In the genomic region with DNA sequence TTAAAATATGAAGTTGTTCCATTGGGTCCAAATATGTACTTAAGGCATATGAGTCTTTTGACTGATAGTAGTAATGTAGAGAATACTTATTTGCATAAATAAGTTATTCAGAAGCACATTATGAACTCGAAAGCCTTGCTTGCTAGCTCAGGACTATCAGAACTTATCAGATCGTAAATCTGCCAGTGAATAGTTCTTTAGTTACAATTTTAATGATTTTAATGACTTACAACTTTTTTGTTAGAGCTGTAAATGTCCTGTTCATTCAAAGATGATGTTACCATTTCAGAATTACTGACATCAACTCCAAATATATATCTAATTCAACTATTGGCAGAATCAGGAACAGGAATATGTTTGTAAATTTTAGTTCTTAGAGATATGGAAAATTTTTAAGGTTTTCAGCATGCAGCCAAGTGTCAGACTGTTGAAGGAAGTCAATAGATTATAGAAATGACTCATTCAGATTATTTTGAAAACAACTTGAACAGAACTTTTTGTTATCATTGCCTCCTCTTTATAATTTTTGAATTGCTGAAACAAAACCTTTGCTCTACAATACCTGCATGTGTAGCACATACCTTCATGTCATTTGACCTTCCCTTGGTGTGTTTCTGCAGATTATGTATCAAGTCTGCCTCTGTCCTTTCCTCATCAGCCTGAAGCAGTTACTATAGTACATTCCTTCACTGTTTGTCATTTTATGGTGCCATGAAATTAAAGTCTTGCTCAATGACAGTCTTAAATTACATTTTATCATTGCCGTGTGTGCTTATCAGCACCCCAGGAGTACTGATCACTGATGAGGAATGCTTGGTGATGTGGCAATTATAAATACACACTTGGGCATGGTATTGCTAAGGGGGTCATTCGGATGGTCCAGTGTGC, we compare ENCODE assay signal across 12 cellular contexts. TPM values are rescaled to one million over a fixed set of nuclear protein-coding genes. Genes with fewer than 3 reads are reported as not detected.
DNase-seq lines count a peak whose midpoint lies in the region; ATAC-seq, FAIRE-seq and TF ChIP-seq lines count a peak whose summit lies in the region.
"Had no signal": no experiment of that assay in that cellular context is flagged by ENCODE, and none has a peak within 500 bp of the region (broad histone marks: within the 10 kb centered on the region; RNA-seq: fewer than 3 reads in every experiment).

No MANE protein-coding gene starts in this region.

- no peak for TF ChIP-seq POLR2A in GM12878 (IDR thresholded peaks at IDR 0.05; ENCODE audit: low read depth, low read length)

- SMC1A ChIA-PET in GM12878 (lab: Charles Lee; ENCODE audit: uncharacterized antibody, unreplicated experiment) = no interaction called here

- H4K20me1 ChIP-seq in GM12878 (ENCODE audit: control insufficient read depth, insufficient read depth) = no peaks in the 10 kb centered on the region

- H3K27ac ChIP-seq in GM12878 (ENCODE audit: control insufficient read depth, insufficient read depth) = no peak overlapping the region

- H3K27me3 ChIP-seq in GM12878 (replicated peaks in 1 of 2; ENCODE audit: control insufficient read depth in 2 of 2, insufficient read depth in 2 of 2, low read length in 1 of 2) = no peaks in the 10 kb centered on the region

- POLR2A ChIA-PET in GM12878 (lab: Charles Lee) = interaction anchor here (0.6 kb wide), 1 partner anchor 85 kb away, joined by 8 read pairs; no protein-coding TSS in a partner anchor

- no TSS peak for BruUV-seq in GM12878 (replicated peaks; lab: Mats Ljungman, UMichigan)

- TF ChIP-seq CTCF in AG10803 (conservative IDR thresholded peaks at IDR 0.05; ENCODE audit: low read length) = no peak
- no peak for TF ChIP-seq CTCF in GM12878 (IDR thresholded peaks at IDR 0.05 in 2 of 3, conservative IDR thresholded peaks at IDR 0.05 in 1 of 3; ENCODE audit: control insufficient read depth in 2 of 3, extremely low read depth in 1 of 3, insufficient read depth in 1 of 3, low read depth in 3 of 3, low read length in 3 of 3)

- H3K9ac ChIP-seq in GM12878 (ENCODE audit: control insufficient read depth, insufficient read depth, low read length) = no peak overlapping the region

- CTCF ChIA-PET in GM12878 (lab: Yijun Ruan, JAX) = no interaction called here

- H3K4me2 ChIP-seq in GM12878 (ENCODE audit: control insufficient read depth, insufficient read depth) = no peak overlapping the region

- WGBS in GM12878 (ENCODE audit: insufficient coverage, insufficient replicate concordance, low lambda C conversion rate, missing lambda C conversion rate) = 50% methylated on average over 4 of the region's 4 CpGs

- RAD21 ChIA-PET in GM12878 (lab: Charles Lee; ENCODE audit: unreplicated experiment) = no interaction called here

- H3K36me3 ChIP-seq in GM12878 (ENCODE audit: control insufficient read depth in 2 of 2, insufficient read depth in 2 of 2, low read length in 1 of 2) = peaks cover 1 to 6% of the 10 kb centered on the region in 2 experiments; a peak in 2 of 4 replicates

- H2AFZ ChIP-seq in GM12878 (ENCODE audit: control insufficient read depth, low read depth, low read length) = no peak overlapping the region

- DNase-seq in AG10803 (ENCODE audit: low read depth) (peak; percentile 79), HPDE6-E6E7 (ENCODE audit: extremely low spot score) (peak; percentile 47), GM12878 (ENCODE audit: low read depth, low spot score) (no peak), left colon (no peak), SHP77 treated with DMSO at 0.1 percent for 48 hours (lab: John Stamatoyannopoulos, UW) (no peak), SHP77 (lab: John Stamatoyannopoulos, UW) (no peak), NCI-H524 treated with DMSO at 0.1 percent for 48 hours (lab: John Stamatoyannopoulos, UW) (no peak)
- DNase-seq: activated CD4-positive, alpha-beta T cell treated with anti-CD3 and anti-CD28 coated beads, Interleukin-2, amount 10 ng/mL, durations not matched to agents 7 days and 5 days; central memory CD4-positive, alpha-beta T cell; DMS79; KG1 had no signal

- in situ Hi-C loops in GM12878 (cut with MboI) = no loop called here

- FAIRE-seq in GM12878 (lab: Jason Lieb, UNC) = peak; percentile 7

- H3K4me1 ChIP-seq in GM12878 (ENCODE audit: control insufficient read depth, insufficient read depth, low read length) = no peaks in the 10 kb centered on the region

- no peaks in the 10 kb centered on the region; the same call in 1 of the 2 replicates for H3K79me2 ChIP-seq in GM12878 (ENCODE audit: control insufficient read depth, insufficient read depth, low read length)

- ATAC-seq in GM12878 = no peak
- peak; percentile 97 for ATAC-seq in left colon
- ATAC-seq in HG03442 (IDR thresholded peaks at IDR 0.05; ENCODE audit: unreplicated experiment) = no peak

- intact Hi-C loops in GM12878 (cut with micrococcal nuclease; ENCODE audit: unreplicated experiment) = no loop called here
- intact Hi-C loops in left colon (cut with DNase I, micrococcal nuclease) = no loop called here

- H3K4me3 ChIP-seq in AG10803 (ENCODE audit: low read length) (no peak overlapping the region), GM12878 (no peak overlapping the region)

- TF ChIP-seq EP300 in GM12878 (IDR thresholded peaks at IDR 0.05; ENCODE audit: borderline replicate concordance in 1 of 2, control insufficient read depth in 1 of 2, low read depth in 2 of 2, low read length in 2 of 2) = no peak

- TF ChIP-seq RAD21 in GM12878 (IDR thresholded peaks at IDR 0.05; ENCODE audit: insufficient read depth, low read depth, low read length) = no peak

- no peaks in the 10 kb centered on the region for H3K9me3 ChIP-seq in GM12878 (replicated peaks; ENCODE audit: control insufficient read depth, insufficient read depth, low read length)

TF ChIP-seq in GM12878, 131 proteins besides CTCF, POLR2A, EP300 and RAD21 (continues in another document):
- TF ChIP-seq SREBF2 (IDR thresholded peaks at IDR 0.05; ENCODE audit: low read length) (no peak), ZNF384 (IDR thresholded peaks at IDR 0.05; ENCODE audit: borderline replicate concordance, low read depth, low read length) (no peak), NFXL1 (IDR thresholded peaks at IDR 0.05; ENCODE audit: borderline replicate concordance) (no peak), SIX5 (IDR thresholded peaks at IDR 0.05; ENCODE audit: low read depth, low read length, severe bottlenecking) (no peak), CREM (IDR thresholded peaks at IDR 0.05; ENCODE audit: low read depth) (no peak), CHD4 (IDR thresholded peaks at IDR 0.05) (no peak), ZBTB4 (CRISPR knock-in tag; IDR thresholded peaks at IDR 0.05) (no peak)

RNA-seq across cellular contexts. Expression of gene LRRC8D, which starts 44.9 kb away (rescaled TPM):
- 27.5 and 28.2 TPM in 2 replicates for total RNA-seq in GM12878 (2013; cell fraction: nucleolus; rRNA removed)
- total RNA-seq in GM12878 (2014; rRNA removed) (18.0 and 24.7 TPM in 2 replicates), GM12878 (2014; rRNA removed; fragmentation: Illumina TruSeq; extraction: Trizol) (25.1 and 27.5 TPM in 2 replicates), GM12878 (2021) (27.9 and 28.8 TPM in 2 replicates), left colon (10 to 100 TPM; 36.6 to 48.0 TPM)
- polyA plus RNA-seq in GM12878 (2011; ENCODE audit: low read depth) = 7.7 TPM
- polyA plus RNA-seq in GM12878 (2011; rRNA removed) (34.9 and 44.1 TPM in 2 replicates), GM12878 (2014; fragmentation: Illumina TruSeq; extraction: Trizol) (34.1 and 38.1 TPM in 2 replicates), GM12878 (2014; fragmentation: Nextera tagmentation; extraction: Ambion mirVana) (1 to 10 TPM; 5.6 to 6.4 TPM), GM12878 (2014; rRNA removed) (24.9 and 26.1 TPM in 2 replicates), GM12878 (2016; fragmentation: Nextera tagmentation; extraction: Ambion mirVana) (10 to 100 TPM; 18.3 to 28.2 TPM)
- polyA plus RNA-seq in GM12878 (2011; cell fraction: cytosol; rRNA removed) = 38.6 and 38.8 TPM in 2 replicates
- polyA plus RNA-seq in GM12878 (2011; cell fraction: nucleus; rRNA removed) = 30.7 and 31.6 TPM in 2 replicates
- 8.8 and 10.8 TPM in 2 replicates for polyA plus RNA-seq in GM12878 (2012)
- polyA minus RNA-seq in GM12878 (2011; rRNA and poly(A)+ RNA removed) = 39.5 and 64.4 TPM in 2 replicates
- polyA minus RNA-seq in GM12878 (2011; cell fraction: cytosol; rRNA and poly(A)+ RNA removed) = 17.4 and 27.2 TPM in 2 replicates
- polyA minus RNA-seq in GM12878 (2011; cell fraction: nucleus; rRNA and poly(A)+ RNA removed) = 13.1 and 24.6 TPM in 2 replicates

Comparison
In these comparisons a context has a peak if more than half of its experiments do, and no peak if none do; other contexts are left out.
1. DNase-seq: peak in AG10803 (single experiment) and HPDE6-E6E7 (single experiment); none in GM12878 (single experiment), left colon (0 of 2), SHP77 treated with DMSO at 0.1 percent for 48 hours (single experiment), SHP77 (0 of 2) and NCI-H524 treated with DMSO at 0.1 percent for 48 hours (single experiment).